In genomic region chr9:132079391-132080071, GRCh38 we compare ENCODE assay signal across 8 cellular contexts. TPM values are rescaled to one million over a fixed set of nuclear protein-coding genes. Genes with fewer than 3 reads are reported as not detected.
DNase-seq lines count a peak whose midpoint lies in the region; ATAC-seq and TF ChIP-seq lines count a peak whose summit lies in the region.

Gene MED27 (minus strand): TSS chr9:132079867. CDS start chr9:132079844, 23 bp downstream.

- peak within 1 kb of the TSS; percentile 96 for H3K4me3 Mint-ChIP-seq in activated CD4-positive, alpha-beta T cell treated with anti-CD3 and anti-CD28 coated beads for 36 hours

- CTCF ChIA-PET in activated CD4-positive, alpha-beta T cell treated with anti-CD3 and anti-CD28 coated beads for 36 hours (lab: Charles Lee) = interaction anchor here (0.6 to 1.2 kb wide), 5 partner anchors 86 to 173 kb away, joined by 3 to 5 read pairs (median 4); no protein-coding TSS in a partner anchor

- in situ Hi-C loops in GM18951 (cut with MboI; ENCODE audit: low sequenced_read_pairs, unreplicated experiment) = no loop called here

- peak; percentile 62 for TF ChIP-seq POLR2A in GM18951 (IDR thresholded peaks at IDR 0.05; ENCODE audit: extremely low read depth, insufficient read depth, insufficient read length)

- POLR2A ChIA-PET in activated CD4-positive, alpha-beta T cell treated with anti-CD3 and anti-CD28 coated beads for 36 hours (lab: Charles Lee) = interaction anchor here (0.7 to 1.1 kb wide), 2 partner anchors 47 to 590 kb away, joined by 3 read pairs; partner anchors contain the start of genes DDX31 and GTF3C4

- peak; percentile 89 for DNase-seq in AG08396 (ENCODE audit: low spot score)
- peak; percentile 85 to 89 for DNase-seq in NCI-H524 (lab: John Stamatoyannopoulos, UW)
- peak; percentile 97 for DNase-seq in activated CD4-positive, alpha-beta T cell treated with anti-CD3 and anti-CD28 coated beads for 36 hours
- DNase-seq in choroid plexus epithelial cell (ENCODE audit: low read depth) = peak; percentile 90
- peak; percentile 85 for DNase-seq in kidney tubule cell (ENCODE audit: low spot score)
- DNase-seq in stimulated activated CD4-positive, alpha-beta T cell treated with anti-CD3 and anti-CD28 coated beads, Interleukin-1b, Interleukin-23, amount 100 ng/mL, for 1 hour (ENCODE audit: low read depth in 2 of 2) = peak; percentile 66 to 80

- peak within 1 kb of the TSS; percentile 86 for H3K27ac Mint-ChIP-seq in activated CD4-positive, alpha-beta T cell treated with anti-CD3 and anti-CD28 coated beads for 36 hours

- intact Hi-C loops in activated CD4-positive, alpha-beta T cell treated with anti-CD3 and anti-CD28 coated beads for 36 hours (cut with DNase I, micrococcal nuclease) = loop anchor here (1.0 to 10.0 kb wide), 9 partner anchors 72 to 955 kb away; partner anchors contain the start of genes NTNG2 (in 2 of the 2), NUP214 (in 2 of the 2), AK8 (in 1 of the 2) and GTF3C4 (in 1 of the 2)

- peak within 1 kb of the TSS; percentile 82 for H3K4me3 ChIP-seq in choroid plexus epithelial cell (ENCODE audit: low read depth, low read length)

- no peaks in the 10 kb centered on the region for H3K9me3 Mint-ChIP-seq in activated CD4-positive, alpha-beta T cell treated with anti-CD3 and anti-CD28 coated beads for 36 hours (ENCODE audit: low read depth)

- H3K4me1 Mint-ChIP-seq in activated CD4-positive, alpha-beta T cell treated with anti-CD3 and anti-CD28 coated beads for 36 hours = peaks cover 41% of the 10 kb centered on the region

- no peak for TF ChIP-seq CTCF in choroid plexus epithelial cell (conservative IDR thresholded peaks at IDR 0.05; ENCODE audit: low read depth, low read length)

- no peaks in the 10 kb centered on the region for H3K27me3 Mint-ChIP-seq in activated CD4-positive, alpha-beta T cell treated with anti-CD3 and anti-CD28 coated beads for 36 hours

- peak; percentile 88 for ATAC-seq in HG03432 (IDR thresholded peaks at IDR 0.05; ENCODE audit: unreplicated experiment)
- peak; percentile 94 for ATAC-seq in activated CD4-positive, alpha-beta T cell treated with anti-CD3 and anti-CD28 coated beads for 36 hours

- H3K36me3 Mint-ChIP-seq in activated CD4-positive, alpha-beta T cell treated with anti-CD3 and anti-CD28 coated beads for 36 hours (ENCODE audit: low read depth) = peaks cover 23% of the 10 kb centered on the region

RNA-seq across cellular contexts. Expression of gene MED27, which starts in this region (rescaled TPM):
- total RNA-seq in activated CD4-positive, alpha-beta T cell treated with anti-CD3 and anti-CD28 coated beads for 36 hours = 10 to 100 TPM; 29.1 to 32.5 TPM

Comparison
In these comparisons a context has a peak if more than half of its experiments do, and no peak if none do; other contexts are left out.
1. Peak in every context shown above with its lines: DNase-seq, ATAC-seq and H3K4me3 ChIP-seq.